ENCODE assay signal across 1 cellular context in the genomic region with DNA sequence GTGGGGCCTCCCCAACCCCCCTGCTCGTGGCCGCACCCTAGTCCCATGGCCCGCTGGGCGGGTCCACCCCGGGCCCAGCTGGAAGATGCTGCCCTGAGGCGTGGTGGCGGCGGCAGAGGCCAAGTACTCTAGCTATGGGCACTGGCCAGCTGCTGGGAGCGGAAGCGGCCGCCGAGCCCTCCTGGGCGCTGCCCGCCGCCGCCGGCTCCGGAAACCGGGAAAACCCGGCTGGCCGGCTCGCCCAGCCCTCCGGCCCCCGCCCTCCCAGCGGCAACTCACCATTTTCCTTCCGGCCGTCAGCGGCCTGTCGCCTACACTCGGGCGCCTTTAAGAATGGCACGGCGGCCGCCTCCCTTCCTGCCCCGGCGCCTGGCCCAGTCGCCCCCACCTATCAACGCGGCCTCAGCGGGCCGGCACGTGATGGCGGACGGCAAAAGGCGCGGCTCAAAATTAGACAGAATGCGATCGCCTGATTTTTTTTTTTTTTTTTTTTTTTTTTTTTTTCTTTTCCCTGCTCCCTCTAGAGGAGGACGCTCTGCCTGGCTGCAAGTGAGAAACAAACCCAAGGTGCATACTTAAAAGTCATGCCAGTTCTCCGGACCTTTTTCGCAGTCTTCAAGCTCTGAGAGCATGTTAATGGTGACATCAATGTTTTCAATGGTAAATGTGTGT.
TF ChIP-seq lines count a peak whose summit lies in the region.

A gene (minus strand): TSS at position 335 of the 672 bp plus-strand sequence. CDS start 53 bp downstream, at position 282.

TF ChIP-seq in K562, 482 proteins besides CTCF, POLR2A, EP300 and RAD21 (continued from another document and continues in another):
- no peak for TF ChIP-seq SREBF1 (IDR thresholded peaks at IDR 0.05; ENCODE audit: borderline replicate concordance, low read depth, low read length)
- no peak for TF ChIP-seq TSC22D4 (tag; IDR thresholded peaks at IDR 0.05)
- TF ChIP-seq ZNF143 (CRISPR knock-in tag; IDR thresholded peaks at IDR 0.05), result no peak
- TF ChIP-seq, protein P1, sequence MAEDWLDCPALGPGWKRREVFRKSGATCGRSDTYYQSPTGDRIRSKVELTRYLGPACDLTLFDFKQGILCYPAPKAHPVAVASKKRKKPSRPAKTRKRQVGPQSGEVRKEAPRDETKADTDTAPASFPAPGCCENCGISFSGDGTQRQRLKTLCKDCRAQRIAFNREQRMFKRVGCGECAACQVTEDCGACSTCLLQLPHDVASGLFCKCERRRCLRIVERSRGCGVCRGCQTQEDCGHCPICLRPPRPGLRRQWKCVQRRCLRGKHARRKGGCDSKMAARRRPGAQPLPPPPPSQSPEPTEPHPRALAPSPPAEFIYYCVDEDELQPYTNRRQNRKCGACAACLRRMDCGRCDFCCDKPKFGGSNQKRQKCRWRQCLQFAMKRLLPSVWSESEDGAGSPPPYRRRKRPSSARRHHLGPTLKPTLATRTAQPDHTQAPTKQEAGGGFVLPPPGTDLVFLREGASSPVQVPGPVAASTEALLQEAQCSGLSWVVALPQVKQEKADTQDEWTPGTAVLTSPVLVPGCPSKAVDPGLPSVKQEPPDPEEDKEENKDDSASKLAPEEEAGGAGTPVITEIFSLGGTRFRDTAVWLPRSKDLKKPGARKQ (CRISPR knock-in tag; IDR thresholded peaks at IDR 0.05), result no peak
- TF ChIP-seq, protein P2, sequence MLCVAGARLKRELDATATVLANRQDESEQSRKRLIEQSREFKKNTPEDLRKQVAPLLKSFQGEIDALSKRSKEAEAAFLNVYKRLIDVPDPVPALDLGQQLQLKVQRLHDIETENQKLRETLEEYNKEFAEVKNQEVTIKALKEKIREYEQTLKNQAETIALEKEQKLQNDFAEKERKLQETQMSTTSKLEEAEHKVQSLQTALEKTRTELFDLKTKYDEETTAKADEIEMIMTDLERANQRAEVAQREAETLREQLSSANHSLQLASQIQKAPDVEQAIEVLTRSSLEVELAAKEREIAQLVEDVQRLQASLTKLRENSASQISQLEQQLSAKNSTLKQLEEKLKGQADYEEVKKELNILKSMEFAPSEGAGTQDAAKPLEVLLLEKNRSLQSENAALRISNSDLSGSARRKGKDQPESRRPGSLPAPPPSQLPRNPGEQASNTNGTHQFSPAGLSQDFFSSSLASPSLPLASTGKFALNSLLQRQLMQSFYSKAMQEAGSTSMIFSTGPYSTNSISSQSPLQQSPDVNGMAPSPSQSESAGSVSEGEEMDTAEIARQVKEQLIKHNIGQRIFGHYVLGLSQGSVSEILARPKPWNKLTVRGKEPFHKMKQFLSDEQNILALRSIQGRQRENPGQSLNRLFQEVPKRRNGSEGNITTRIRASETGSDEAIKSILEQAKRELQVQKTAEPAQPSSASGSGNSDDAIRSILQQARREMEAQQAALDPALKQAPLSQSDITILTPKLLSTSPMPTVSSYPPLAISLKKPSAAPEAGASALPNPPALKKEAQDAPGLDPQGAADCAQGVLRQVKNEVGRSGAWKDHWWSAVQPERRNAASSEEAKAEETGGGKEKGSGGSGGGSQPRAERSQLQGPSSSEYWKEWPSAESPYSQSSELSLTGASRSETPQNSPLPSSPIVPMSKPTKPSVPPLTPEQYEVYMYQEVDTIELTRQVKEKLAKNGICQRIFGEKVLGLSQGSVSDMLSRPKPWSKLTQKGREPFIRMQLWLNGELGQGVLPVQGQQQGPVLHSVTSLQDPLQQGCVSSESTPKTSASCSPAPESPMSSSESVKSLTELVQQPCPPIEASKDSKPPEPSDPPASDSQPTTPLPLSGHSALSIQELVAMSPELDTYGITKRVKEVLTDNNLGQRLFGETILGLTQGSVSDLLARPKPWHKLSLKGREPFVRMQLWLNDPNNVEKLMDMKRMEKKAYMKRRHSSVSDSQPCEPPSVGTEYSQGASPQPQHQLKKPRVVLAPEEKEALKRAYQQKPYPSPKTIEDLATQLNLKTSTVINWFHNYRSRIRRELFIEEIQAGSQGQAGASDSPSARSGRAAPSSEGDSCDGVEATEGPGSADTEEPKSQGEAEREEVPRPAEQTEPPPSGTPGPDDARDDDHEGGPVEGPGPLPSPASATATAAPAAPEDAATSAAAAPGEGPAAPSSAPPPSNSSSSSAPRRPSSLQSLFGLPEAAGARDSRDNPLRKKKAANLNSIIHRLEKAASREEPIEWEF (CRISPR knock-in tag; IDR thresholded peaks at IDR 0.05), result no peak; the same call in 1 of the 2 replicates
- TF ChIP-seq RAD51 (IDR thresholded peaks at IDR 0.05; ENCODE audit: borderline replicate concordance, low read depth), result peak; percentile 87
- TF ChIP-seq, protein P3, sequence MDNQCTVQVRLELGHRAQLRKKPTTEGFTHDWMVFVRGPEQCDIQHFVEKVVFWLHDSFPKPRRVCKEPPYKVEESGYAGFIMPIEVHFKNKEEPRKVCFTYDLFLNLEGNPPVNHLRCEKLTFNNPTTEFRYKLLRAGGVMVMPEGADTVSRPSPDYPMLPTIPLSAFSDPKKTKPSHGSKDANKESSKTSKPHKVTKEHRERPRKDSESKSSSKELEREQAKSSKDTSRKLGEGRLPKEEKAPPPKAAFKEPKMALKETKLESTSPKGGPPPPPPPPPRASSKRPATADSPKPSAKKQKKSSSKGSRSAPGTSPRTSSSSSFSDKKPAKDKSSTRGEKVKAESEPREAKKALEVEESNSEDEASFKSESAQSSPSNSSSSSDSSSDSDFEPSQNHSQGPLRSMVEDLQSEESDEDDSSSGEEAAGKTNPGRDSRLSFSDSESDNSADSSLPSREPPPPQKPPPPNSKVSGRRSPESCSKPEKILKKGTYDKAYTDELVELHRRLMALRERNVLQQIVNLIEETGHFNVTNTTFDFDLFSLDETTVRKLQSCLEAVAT (IDR thresholded peaks at IDR 0.05), result no peak
- no peak for TF ChIP-seq ZNF212 (CRISPR knock-in tag; IDR thresholded peaks at IDR 0.05)
- TF ChIP-seq RBM17 (IDR thresholded peaks at IDR 0.05; ENCODE audit: borderline replicate concordance, low read depth, low read length), result no peak
- TF ChIP-seq ZNF165 (CRISPR knock-in tag; IDR thresholded peaks at IDR 0.05; ENCODE audit: borderline replicate concordance), result no peak
- no peak for TF ChIP-seq BACH1 (tag; IDR thresholded peaks at IDR 0.05)
- TF ChIP-seq, protein P4, sequence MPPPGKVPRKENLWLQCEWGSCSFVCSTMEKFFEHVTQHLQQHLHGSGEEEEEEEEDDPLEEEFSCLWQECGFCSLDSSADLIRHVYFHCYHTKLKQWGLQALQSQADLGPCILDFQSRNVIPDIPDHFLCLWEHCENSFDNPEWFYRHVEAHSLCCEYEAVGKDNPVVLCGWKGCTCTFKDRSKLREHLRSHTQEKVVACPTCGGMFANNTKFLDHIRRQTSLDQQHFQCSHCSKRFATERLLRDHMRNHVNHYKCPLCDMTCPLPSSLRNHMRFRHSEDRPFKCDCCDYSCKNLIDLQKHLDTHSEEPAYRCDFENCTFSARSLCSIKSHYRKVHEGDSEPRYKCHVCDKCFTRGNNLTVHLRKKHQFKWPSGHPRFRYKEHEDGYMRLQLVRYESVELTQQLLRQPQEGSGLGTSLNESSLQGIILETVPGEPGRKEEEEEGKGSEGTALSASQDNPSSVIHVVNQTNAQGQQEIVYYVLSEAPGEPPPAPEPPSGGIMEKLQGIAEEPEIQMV (tag; conservative IDR thresholded peaks at IDR 0.05; ENCODE audit: low read depth), result no peak
- TF ChIP-seq HSF4 (CRISPR knock-in tag; IDR thresholded peaks at IDR 0.05; ENCODE audit: borderline replicate concordance), result no peak
- TF ChIP-seq, protein P5, sequence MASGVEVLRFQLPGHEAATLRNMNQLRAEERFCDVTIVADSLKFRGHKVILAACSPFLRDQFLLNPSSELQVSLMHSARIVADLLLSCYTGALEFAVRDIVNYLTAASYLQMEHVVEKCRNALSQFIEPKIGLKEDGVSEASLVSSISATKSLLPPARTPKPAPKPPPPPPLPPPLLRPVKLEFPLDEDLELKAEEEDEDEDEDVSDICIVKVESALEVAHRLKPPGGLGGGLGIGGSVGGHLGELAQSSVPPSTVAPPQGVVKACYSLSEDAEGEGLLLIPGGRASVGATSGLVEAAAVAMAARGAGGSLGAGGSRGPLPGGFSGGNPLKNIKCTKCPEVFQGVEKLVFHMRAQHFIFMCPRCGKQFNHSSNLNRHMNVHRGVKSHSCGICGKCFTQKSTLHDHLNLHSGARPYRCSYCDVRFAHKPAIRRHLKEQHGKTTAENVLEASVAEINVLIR (CRISPR knock-in tag; IDR thresholded peaks at IDR 0.05), result no peak
- TF ChIP-seq SMAD4 (CRISPR knock-in tag; conservative IDR thresholded peaks at IDR 0.05), result peak; percentile 73
- TF ChIP-seq, protein P6, sequence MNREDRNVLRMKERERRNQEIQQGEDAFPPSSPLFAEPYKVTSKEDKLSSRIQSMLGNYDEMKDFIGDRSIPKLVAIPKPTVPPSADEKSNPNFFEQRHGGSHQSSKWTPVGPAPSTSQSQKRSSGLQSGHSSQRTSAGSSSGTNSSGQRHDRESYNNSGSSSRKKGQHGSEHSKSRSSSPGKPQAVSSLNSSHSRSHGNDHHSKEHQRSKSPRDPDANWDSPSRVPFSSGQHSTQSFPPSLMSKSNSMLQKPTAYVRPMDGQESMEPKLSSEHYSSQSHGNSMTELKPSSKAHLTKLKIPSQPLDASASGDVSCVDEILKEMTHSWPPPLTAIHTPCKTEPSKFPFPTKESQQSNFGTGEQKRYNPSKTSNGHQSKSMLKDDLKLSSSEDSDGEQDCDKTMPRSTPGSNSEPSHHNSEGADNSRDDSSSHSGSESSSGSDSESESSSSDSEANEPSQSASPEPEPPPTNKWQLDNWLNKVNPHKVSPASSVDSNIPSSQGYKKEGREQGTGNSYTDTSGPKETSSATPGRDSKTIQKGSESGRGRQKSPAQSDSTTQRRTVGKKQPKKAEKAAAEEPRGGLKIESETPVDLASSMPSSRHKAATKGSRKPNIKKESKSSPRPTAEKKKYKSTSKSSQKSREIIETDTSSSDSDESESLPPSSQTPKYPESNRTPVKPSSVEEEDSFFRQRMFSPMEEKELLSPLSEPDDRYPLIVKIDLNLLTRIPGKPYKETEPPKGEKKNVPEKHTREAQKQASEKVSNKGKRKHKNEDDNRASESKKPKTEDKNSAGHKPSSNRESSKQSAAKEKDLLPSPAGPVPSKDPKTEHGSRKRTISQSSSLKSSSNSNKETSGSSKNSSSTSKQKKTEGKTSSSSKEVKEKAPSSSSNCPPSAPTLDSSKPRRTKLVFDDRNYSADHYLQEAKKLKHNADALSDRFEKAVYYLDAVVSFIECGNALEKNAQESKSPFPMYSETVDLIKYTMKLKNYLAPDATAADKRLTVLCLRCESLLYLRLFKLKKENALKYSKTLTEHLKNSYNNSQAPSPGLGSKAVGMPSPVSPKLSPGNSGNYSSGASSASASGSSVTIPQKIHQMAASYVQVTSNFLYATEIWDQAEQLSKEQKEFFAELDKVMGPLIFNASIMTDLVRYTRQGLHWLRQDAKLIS (CRISPR knock-in tag; IDR thresholded peaks at IDR 0.05), result no peak
- TF ChIP-seq CTBP1 (IDR thresholded peaks at IDR 0.05; ENCODE audit: borderline replicate concordance), result peak; percentile 71; the same call in 1 of the 2 replicates
- TF ChIP-seq ZNF561 (CRISPR knock-in tag; conservative IDR thresholded peaks at IDR 0.05), result no peak
- TF ChIP-seq, protein P7, sequence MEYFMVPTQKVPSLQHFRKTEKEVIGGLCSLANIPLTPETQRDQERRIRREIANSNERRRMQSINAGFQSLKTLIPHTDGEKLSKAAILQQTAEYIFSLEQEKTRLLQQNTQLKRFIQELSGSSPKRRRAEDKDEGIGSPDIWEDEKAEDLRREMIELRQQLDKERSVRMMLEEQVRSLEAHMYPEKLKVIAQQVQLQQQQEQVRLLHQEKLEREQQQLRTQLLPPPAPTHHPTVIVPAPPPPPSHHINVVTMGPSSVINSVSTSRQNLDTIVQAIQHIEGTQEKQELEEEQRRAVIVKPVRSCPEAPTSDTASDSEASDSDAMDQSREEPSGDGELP (CRISPR knock-in tag; IDR thresholded peaks at IDR 0.05; ENCODE audit: borderline replicate concordance), result peak; percentile 88
- no peak for TF ChIP-seq PML (IDR thresholded peaks at IDR 0.05; ENCODE audit: low read length)
- no peak for TF ChIP-seq SMARCB1 (IDR thresholded peaks at IDR 0.05; ENCODE audit: insufficient read length, low read depth)
- TF ChIP-seq, protein P8, sequence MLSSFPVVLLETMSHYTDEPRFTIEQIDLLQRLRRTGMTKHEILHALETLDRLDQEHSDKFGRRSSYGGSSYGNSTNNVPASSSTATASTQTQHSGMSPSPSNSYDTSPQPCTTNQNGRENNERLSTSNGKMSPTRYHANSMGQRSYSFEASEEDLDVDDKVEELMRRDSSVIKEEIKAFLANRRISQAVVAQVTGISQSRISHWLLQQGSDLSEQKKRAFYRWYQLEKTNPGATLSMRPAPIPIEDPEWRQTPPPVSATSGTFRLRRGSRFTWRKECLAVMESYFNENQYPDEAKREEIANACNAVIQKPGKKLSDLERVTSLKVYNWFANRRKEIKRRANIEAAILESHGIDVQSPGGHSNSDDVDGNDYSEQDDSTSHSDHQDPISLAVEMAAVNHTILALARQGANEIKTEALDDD (IDR thresholded peaks at IDR 0.05), result no peak
- TF ChIP-seq FOXJ3 (CRISPR knock-in tag; IDR thresholded peaks at IDR 0.05), result no peak
- TF ChIP-seq ERF (CRISPR knock-in tag; IDR thresholded peaks at IDR 0.05), result 0 out of 2 replicates have a peak, but pooled peaks have one; percentile 33
- no peak for TF ChIP-seq ZNF785 (CRISPR knock-in tag; IDR thresholded peaks at IDR 0.05)
- TF ChIP-seq RUNX1 (IDR thresholded peaks at IDR 0.05; ENCODE audit: low read depth), result no peak
- no peak for TF ChIP-seq ZNF707 (CRISPR knock-in tag; conservative IDR thresholded peaks at IDR 0.05)
- no peak for TF ChIP-seq POLR2B (IDR thresholded peaks at IDR 0.05; ENCODE audit: low read depth, partially characterized antibody)
- TF ChIP-seq CCAR2 (IDR thresholded peaks at IDR 0.05; ENCODE audit: low read depth, low read length), result no peak
- no peak for TF ChIP-seq ZNF24 (IDR thresholded peaks at IDR 0.05)
- no peak for TF ChIP-seq SP1 (CRISPR knock-in tag; IDR thresholded peaks at IDR 0.05)
- no peak for TF ChIP-seq BRCA1 (IDR thresholded peaks at IDR 0.05)
- no peak for TF ChIP-seq BRCA1 (CRISPR knock-in tag; IDR thresholded peaks at IDR 0.05)
- TF ChIP-seq, protein P9, sequence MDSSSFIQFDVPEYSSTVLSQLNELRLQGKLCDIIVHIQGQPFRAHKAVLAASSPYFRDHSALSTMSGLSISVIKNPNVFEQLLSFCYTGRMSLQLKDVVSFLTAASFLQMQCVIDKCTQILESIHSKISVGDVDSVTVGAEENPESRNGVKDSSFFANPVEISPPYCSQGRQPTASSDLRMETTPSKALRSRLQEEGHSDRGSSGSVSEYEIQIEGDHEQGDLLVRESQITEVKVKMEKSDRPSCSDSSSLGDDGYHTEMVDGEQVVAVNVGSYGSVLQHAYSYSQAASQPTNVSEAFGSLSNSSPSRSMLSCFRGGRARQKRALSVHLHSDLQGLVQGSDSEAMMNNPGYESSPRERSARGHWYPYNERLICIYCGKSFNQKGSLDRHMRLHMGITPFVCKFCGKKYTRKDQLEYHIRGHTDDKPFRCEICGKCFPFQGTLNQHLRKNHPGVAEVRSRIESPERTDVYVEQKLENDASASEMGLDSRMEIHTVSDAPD (CRISPR knock-in tag; IDR thresholded peaks at IDR 0.05), result no peak
- TF ChIP-seq, protein P10, sequence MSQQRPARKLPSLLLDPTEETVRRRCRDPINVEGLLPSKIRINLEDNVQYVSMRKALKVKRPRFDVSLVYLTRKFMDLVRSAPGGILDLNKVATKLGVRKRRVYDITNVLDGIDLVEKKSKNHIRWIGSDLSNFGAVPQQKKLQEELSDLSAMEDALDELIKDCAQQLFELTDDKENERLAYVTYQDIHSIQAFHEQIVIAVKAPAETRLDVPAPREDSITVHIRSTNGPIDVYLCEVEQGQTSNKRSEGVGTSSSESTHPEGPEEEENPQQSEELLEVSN (IDR thresholded peaks at IDR 0.05; ENCODE audit: borderline replicate concordance in 1 of 2, extremely low read depth in 1 of 2, insufficient read depth in 1 of 2, insufficient read length in 1 of 2, low read depth in 1 of 2, low read length in 1 of 2, poor library complexity in 1 of 2, severe bottlenecking in 1 of 2), result peak; percentile 21 to 80
- no peak for TF ChIP-seq SP2 (IDR thresholded peaks at IDR 0.05; ENCODE audit: extremely low read depth, low read depth, low read length, poor library complexity, severe bottlenecking)
- no peak for TF ChIP-seq TRIM28 (IDR thresholded peaks at IDR 0.05)
- no peak for TF ChIP-seq ZEB2 (IDR thresholded peaks at IDR 0.05)
- TF ChIP-seq ARHGAP35 (IDR thresholded peaks at IDR 0.05; ENCODE audit: partially characterized antibody), result no peak
